38 cellular contexts compared by ENCODE assay signal in the genomic region with DNA sequence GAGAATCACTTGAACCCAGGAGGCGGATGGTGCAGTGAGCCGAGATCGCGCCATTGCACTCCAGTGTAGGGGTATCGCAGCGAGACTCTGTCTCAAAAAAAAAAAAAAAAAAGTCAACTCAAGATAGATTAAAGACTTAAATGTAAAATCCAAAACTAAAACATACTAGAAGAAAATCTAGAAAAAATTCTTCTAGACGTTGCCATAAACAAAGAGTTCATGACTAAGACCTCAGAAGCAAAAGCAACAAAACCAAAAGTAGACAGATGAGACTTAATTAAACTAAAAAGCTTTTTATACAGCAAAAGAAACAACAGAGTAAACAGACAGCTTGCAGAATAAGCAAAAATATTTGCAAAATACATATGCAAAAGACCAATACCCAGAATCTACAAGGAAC.
"Had no signal": no experiment of that assay in that cellular context is flagged by ENCODE, and none has a peak within 500 bp of the region (broad histone marks: within the 10 kb centered on the region; RNA-seq: fewer than 3 reads in every experiment).

No MANE protein-coding gene starts in this region.

- H3K27ac ChIP-seq: adrenal gland, ascending aorta, body of pancreas, brain microvascular endothelial cell, breast epithelium, cardiac muscle cell had no signal

- FAIRE-seq: astrocyte, bronchial epithelial cell had no signal

- H3K27me3 ChIP-seq: adrenal gland, ascending aorta, body of pancreas, brain microvascular endothelial cell, breast epithelium, cardiac muscle cell had no signal

- H3K27ac Mint-ChIP-seq: activated naive CD4-positive, alpha-beta T cell treated with anti-CD3 and anti-CD28 coated beads for 36 hours; activated naive CD4-positive, alpha-beta T cell treated with anti-CD3 and anti-CD28 coated beads, Interleukin-2, amount 10 ng/mL, durations not matched to agents 7 days and 5 days; activated naive CD4-positive, alpha-beta T cell treated with anti-CD3 and anti-CD28 coated beads, Interleukin-2, amount 50 U/mL, for 24 hours; activated naive CD4-positive, alpha-beta T cell treated with anti-CD3 and anti-CD28 coated beads, Interleukin-2, amount 50 U/mL, for 72 hours; activated naive CD8-positive, alpha-beta T cell treated with anti-CD3 and anti-CD28 coated beads for 36 hours; activated naive CD8-positive, alpha-beta T cell treated with anti-CD3 and anti-CD28 coated beads, Interleukin-2, amount 10 ng/mL, durations not matched to agents 7 days and 5 days; activated T-cell treated with anti-CD3 and anti-CD28 coated beads, Interleukin-2, amount 50 U/mL, for 24 hours; activated T-cell treated with anti-CD3 and anti-CD28 coated beads, Interleukin-2, amount 50 U/mL, for 72 hours; activated T-helper 1 cell treated with anti-CD3 and anti-CD28 coated beads, Interleukin-12 subunit alpha, Interleukin-12 subunit beta, Interleukin-2, Interleukin-4 antibody, amounts not matched to agents 30 ng/mL and 10 ng/mL and 1 ng/mL, durations not matched to agents 14 hours and 24 hours and 36 hours; activated T-helper 2 cell treated with anti-CD3 and anti-CD28 coated beads, Interferon-gamma antibody, Interleukin-2, Interleukin-4, amounts not matched to agents 10 μg/mL and 5 μg/mL and 100 μg/mL, durations not matched to agents 14 hours and 24 hours and 36 hours had no signal

- H3K4me1 Mint-ChIP-seq: activated naive CD4-positive, alpha-beta T cell treated with anti-CD3 and anti-CD28 coated beads, Interleukin-2, amount 10 ng/mL, durations not matched to agents 7 days and 5 days; activated naive CD8-positive, alpha-beta T cell treated with anti-CD3 and anti-CD28 coated beads for 36 hours; activated naive CD8-positive, alpha-beta T cell treated with anti-CD3 and anti-CD28 coated beads, Interleukin-2, amount 10 ng/mL, durations not matched to agents 7 days and 5 days; activated T-helper 17 cell treated with anti-CD3 and anti-CD28 coated beads, Interleukin-2, amount 50 U/mL, for 72 hours; brain had no signal

- H3K4me3 ChIP-seq: adrenal gland, ascending aorta, body of pancreas, breast epithelium, cardiac muscle cell had no signal

- ATAC-seq: activated naive CD4-positive, alpha-beta T cell treated with anti-CD3 and anti-CD28 coated beads, Interleukin-2, amount 50 U/mL, for 72 hours; activated T-cell treated with anti-CD3 and anti-CD28 coated beads, Interleukin-2, amount 50 U/mL, for 4 hours; activated T-cell treated with anti-CD3 and anti-CD28 coated beads, Interleukin-2, amount 50 U/mL, for 72 hours; activated T-helper 17 cell treated with anti-CD3 and anti-CD28 coated beads, Interleukin-2, amount 50 U/mL, for 72 hours; body of pancreas had no signal

- H3K4me3 Mint-ChIP-seq: activated naive CD4-positive, alpha-beta T cell treated with anti-CD3 and anti-CD28 coated beads for 36 hours; activated naive CD4-positive, alpha-beta T cell treated with anti-CD3 and anti-CD28 coated beads, Interleukin-2, amount 10 ng/mL, durations not matched to agents 7 days and 5 days; activated naive CD4-positive, alpha-beta T cell treated with anti-CD3 and anti-CD28 coated beads, Interleukin-2, amount 50 U/mL, for 24 hours; activated naive CD8-positive, alpha-beta T cell treated with anti-CD3 and anti-CD28 coated beads for 36 hours; activated naive CD8-positive, alpha-beta T cell treated with anti-CD3 and anti-CD28 coated beads, Interleukin-2, amount 10 ng/mL, durations not matched to agents 7 days and 5 days; activated T-cell treated with anti-CD3 and anti-CD28 coated beads, Interleukin-2, amount 50 U/mL, for 24 hours; activated T-cell treated with anti-CD3 and anti-CD28 coated beads, Interleukin-2, amount 50 U/mL, for 4 hours; activated T-cell treated with anti-CD3 and anti-CD28 coated beads, Interleukin-2, amount 50 U/mL, for 72 hours; activated T-helper 1 cell treated with anti-CD3 and anti-CD28 coated beads, Interleukin-12 subunit alpha, Interleukin-12 subunit beta, Interleukin-2, Interleukin-4 antibody, amounts not matched to agents 30 ng/mL and 10 ng/mL and 1 ng/mL, durations not matched to agents 14 hours and 24 hours and 36 hours; activated T-helper 17 cell treated with anti-CD3 and anti-CD28 coated beads, Interleukin-2, amount 50 U/mL, for 72 hours; brain; central memory CD8-positive, alpha-beta T cell had no signal

- DNase-seq: activated effector memory CD4-positive, alpha-beta T cell treated with anti-CD3 and anti-CD28 coated beads, Interleukin-2, amount 50 U/mL, for 16 hours; activated effector memory CD4-positive, alpha-beta T cell treated with Interleukin-2 at 50 U/mL for 16 hours; activated gamma-delta T cell; activated gamma-delta T cell treated with Interleukin-2 at 50 U/mL for 16 hours; activated naive CD4-positive, alpha-beta T cell; activated naive CD4-positive, alpha-beta T cell treated with anti-CD3 and anti-CD28 coated beads for 36 hours; activated naive CD4-positive, alpha-beta T cell treated with anti-CD3 and anti-CD28 coated beads, Interleukin-2, amount 10 ng/mL, durations not matched to agents 7 days and 5 days; activated naive CD4-positive, alpha-beta T cell treated with anti-CD3 and anti-CD28 coated beads, Interleukin-2, amount 50 U/mL, for 16 hours; activated naive CD8-positive, alpha-beta T cell treated with anti-CD3 and anti-CD28 coated beads for 36 hours; activated naive CD8-positive, alpha-beta T cell treated with anti-CD3 and anti-CD28 coated beads, Interleukin-2, amount 10 ng/mL, durations not matched to agents 7 days and 5 days; activated T-cell treated with anti-CD3 and anti-CD28 coated beads for 4 hours; activated T-cell treated with anti-CD3 and anti-CD28 coated beads, Interleukin-2, amount 50 U/mL, for 1 hour; activated T-cell treated with anti-CD3 and anti-CD28 coated beads, Interleukin-2, amount 50 U/mL, for 24 hours; activated T-cell treated with anti-CD3 and anti-CD28 coated beads, Interleukin-2, amount 50 U/mL, for 4 hours; activated T-cell treated with anti-CD3 and anti-CD28 coated beads, Interleukin-2, amount 50 U/mL, for 48 hours; activated T-cell treated with anti-CD3 and anti-CD28 coated beads, Interleukin-2, amount 50 U/mL, for 72 hours; adrenal gland; amniotic stem cell; amygdala; anterior cingulate cortex; aorta; body of pancreas; brain microvascular endothelial cell; caudate nucleus; central memory CD4-positive, alpha-beta T cell; cerebellar nuclear complex had no signal

- H3K4me1 ChIP-seq: adrenal gland, body of pancreas, breast epithelium had no signal

- H3K27me3 Mint-ChIP-seq: activated naive CD4-positive, alpha-beta T cell treated with anti-CD3 and anti-CD28 coated beads, Interleukin-2, amount 10 ng/mL, durations not matched to agents 7 days and 5 days; activated naive CD4-positive, alpha-beta T cell treated with anti-CD3 and anti-CD28 coated beads, Interleukin-2, amount 50 U/mL, for 24 hours; activated naive CD8-positive, alpha-beta T cell treated with anti-CD3 and anti-CD28 coated beads for 36 hours; activated naive CD8-positive, alpha-beta T cell treated with anti-CD3 and anti-CD28 coated beads, Interleukin-2, amount 10 ng/mL, durations not matched to agents 7 days and 5 days; activated T-cell treated with anti-CD3 and anti-CD28 coated beads, Interleukin-2, amount 50 U/mL, for 24 hours; activated T-helper 17 cell treated with anti-CD3 and anti-CD28 coated beads, Interleukin-2, amount 50 U/mL, for 72 hours; central memory CD8-positive, alpha-beta T cell had no signal
